In the genomic region with DNA sequence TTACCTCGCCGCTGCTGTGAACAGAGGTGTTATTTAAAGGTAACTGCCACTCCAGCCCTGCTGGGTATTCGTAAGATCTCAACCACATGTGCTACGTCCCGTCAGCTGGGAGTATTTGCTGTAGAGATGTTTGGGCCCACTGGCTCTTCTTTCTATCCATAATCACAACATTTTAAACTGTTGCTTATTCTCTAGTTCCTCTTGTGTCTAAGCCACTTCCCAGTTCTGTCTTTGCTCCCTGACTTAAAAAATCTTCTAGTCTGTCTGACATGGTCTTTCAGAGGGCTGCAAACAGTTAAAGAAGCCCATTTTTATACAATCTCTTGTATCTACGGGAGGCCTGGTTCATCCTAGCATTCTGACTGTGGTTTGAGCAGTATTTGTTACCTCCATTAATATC, we compare ENCODE assay signal across 1 cellular context.
TF ChIP-seq lines count a peak whose summit lies in the region.

No MANE protein-coding gene starts in this region.

TF ChIP-seq in GM23338, 12 proteins besides CTCF, POLR2A, EP300 and RAD21 (continued from another document):
- no peak for TF ChIP-seq NANOG (IDR thresholded peaks at IDR 0.05; ENCODE audit: borderline replicate concordance)
